1 cellular context compared by ENCODE assay signal in genomic region chr22:29914991-29915390, GRCh38.
TF ChIP-seq lines count a peak whose summit lies in the region.

No MANE protein-coding gene starts in this region.

TF ChIP-seq in SK-N-SH, 30 proteins besides CTCF, POLR2A, EP300 and RAD21 (continued from another document):
- TF ChIP-seq EZH2phosphoT487 (IDR thresholded peaks at IDR 0.05; ENCODE audit: borderline replicate concordance, low read depth) (no peak), GABPA (IDR thresholded peaks at IDR 0.05; ENCODE audit: low read depth) (no peak)
